In the genomic region with DNA sequence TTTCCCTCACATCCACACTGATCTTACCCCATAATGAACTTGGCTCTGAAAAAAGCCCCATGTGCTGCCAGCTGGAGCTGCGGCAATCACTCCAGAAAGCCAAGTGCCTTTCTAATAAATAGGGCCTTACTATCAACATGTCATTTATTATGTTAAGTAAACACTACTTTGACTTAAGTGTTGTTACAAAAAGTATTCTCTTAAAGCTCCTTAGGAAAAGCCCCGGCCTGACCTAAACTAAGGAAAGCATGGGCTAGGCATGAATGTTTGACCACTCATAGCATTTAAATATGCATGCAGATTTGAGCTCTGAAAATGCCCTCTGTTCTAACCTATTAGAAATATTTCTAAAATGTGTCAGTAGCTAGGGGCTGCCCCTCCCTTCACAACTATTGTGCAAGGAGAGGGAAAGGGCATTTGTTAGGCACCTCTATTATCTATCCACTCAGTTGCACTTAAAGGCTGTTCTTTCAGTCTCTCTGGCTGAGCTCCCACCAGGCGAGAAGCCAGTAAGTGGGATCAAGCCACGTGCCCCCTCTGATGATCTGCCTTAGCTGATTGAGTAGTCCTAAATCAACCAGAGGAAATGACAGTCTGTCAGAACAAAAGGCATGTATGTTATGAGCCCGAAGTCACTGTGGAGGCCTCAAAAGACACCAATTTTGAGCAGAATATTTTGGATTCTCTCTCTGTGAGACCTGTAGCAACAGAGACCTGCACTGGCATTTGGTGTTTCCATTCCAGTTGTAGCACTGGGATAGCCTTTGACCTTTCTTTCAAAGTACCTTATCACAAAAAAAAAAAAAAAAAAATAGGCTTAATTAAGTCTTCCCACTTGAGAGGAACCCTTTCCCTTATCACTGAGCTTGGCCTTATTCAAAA, we compare ENCODE assay signal across 8 cellular contexts.
DNase-seq lines count a peak whose midpoint lies in the region; ATAC-seq and TF ChIP-seq lines count a peak whose summit lies in the region.

No MANE protein-coding gene starts in this region.

- no peaks in the 10 kb centered on the region for H3K27me3 ChIP-seq in Caco-2 (replicated peaks; ENCODE audit: control insufficient read depth, insufficient read depth, low read length)
- no peaks in the 10 kb centered on the region for H3K27me3 ChIP-seq in Peyer's patch

- no TSS peak for BruUV-seq in Caco-2 (replicated peaks; lab: Mats Ljungman, UMichigan)

- intact Hi-C loops in Caco-2 (cut with micrococcal nuclease; ENCODE audit: unreplicated experiment): loop anchor here (5.0 kb wide), 1 partner anchor 76 kb away; a partner anchor contains a TSS

- H3K4me3 Mint-ChIP-seq in Caco-2 (ENCODE audit: unreplicated experiment) (no peak overlapping the region), nephron (no peak overlapping the region)

- CTCF ChIA-PET in Caco-2 (lab: Charles Lee): interaction anchor here (1.1 kb wide), 1 partner anchor 694 kb away, joined by 3 read pairs; no protein-coding TSS in a partner anchor

- ATAC-seq in GM21529 (IDR thresholded peaks at IDR 0.05; ENCODE audit: unreplicated experiment) (no peak), HG03175 (IDR thresholded peaks at IDR 0.05; ENCODE audit: unreplicated experiment) (no peak)

- peak overlapping the region; percentile 55 for H3K27ac Mint-ChIP-seq in Caco-2 (ENCODE audit: unreplicated experiment)
- peak overlapping the region; percentile 26 to 87 (median 37) for H3K27ac Mint-ChIP-seq in nephron

- TF ChIP-seq POLR2A in Peyer's patch (IDR thresholded peaks at IDR 0.05): no peak

- no peaks in the 10 kb centered on the region for H3K36me3 Mint-ChIP-seq in Caco-2 (ENCODE audit: insufficient read depth, unreplicated experiment)
- H3K36me3 Mint-ChIP-seq in nephron (ENCODE audit: low read depth): peaks cover 48% of the 10 kb centered on the region

- H3K4me1 ChIP-seq in Caco-2 (peaks cover 15% of the 10 kb centered on the region), Peyer's patch (peaks cover 0 to 12% (median 0%) of the 10 kb centered on the region in 4 donors)

- TF ChIP-seq CTCF in Caco-2 (IDR thresholded peaks at IDR 0.05; ENCODE audit: insufficient read depth in 1 of 2, low read depth in 1 of 2, low read length in 1 of 2, severe bottlenecking in 1 of 2, unreplicated experiment in 1 of 2) (no peak), nephron (IDR thresholded peaks at IDR 0.05; ENCODE audit: unreplicated experiment in 3 of 3) (no peak), Peyer's patch (IDR thresholded peaks at IDR 0.05) (no peak)

- H3K9me3 ChIP-seq in Caco-2: no peaks in the 10 kb centered on the region
- no peaks in the 10 kb centered on the region for H3K9me3 ChIP-seq in Peyer's patch

- peak; percentile 29 to 45 for DNase-seq in Caco-2
- DNase-seq in NCI-H2107 (lab: John Stamatoyannopoulos, UW): peak; percentile 12
- DNase-seq in dermis blood vessel endothelial cell: peak; percentile 67
- no peak for DNase-seq in Peyer's patch
- DNase-seq in NOMO-1 treated with dmso at 0.1 percent for 144 hours (lab: John Stamatoyannopoulos, UW; ENCODE audit: unreplicated experiment): no peak

- H3K27me3 Mint-ChIP-seq in Caco-2 (ENCODE audit: insufficient read depth, unreplicated experiment) (no peaks in the 10 kb centered on the region), nephron (ENCODE audit: low read depth) (no peaks in the 10 kb centered on the region)

- H3K27ac ChIP-seq in Peyer's patch: peak overlapping the region in 1 of 4 donors; percentile 3

- POLR2A ChIA-PET in Caco-2 (lab: Charles Lee): no interaction called here

- H3K4me3 ChIP-seq in Caco-2 (ENCODE audit: low read depth, low read length): no peak overlapping the region
- H3K4me3 ChIP-seq in Peyer's patch: no peak overlapping the region

- peaks cover 17% of the 10 kb centered on the region for H3K4me1 Mint-ChIP-seq in Caco-2 (ENCODE audit: low read depth, unreplicated experiment)
- peaks cover 30% of the 10 kb centered on the region for H3K4me1 Mint-ChIP-seq in nephron

- H3K9me3 Mint-ChIP-seq in Caco-2 (ENCODE audit: unreplicated experiment) (no peaks in the 10 kb centered on the region), nephron (no peaks in the 10 kb centered on the region)

- H3K36me3 ChIP-seq in Caco-2 (ENCODE audit: control insufficient read depth, insufficient read depth, low read length) (no peaks in the 10 kb centered on the region), Peyer's patch (peaks cover 0 to 15% (median 0%) of the 10 kb centered on the region in 3 donors)

Comparison
In these comparisons a context has a peak if more than half of its experiments do, and no peak if none do; other contexts are left out.
1. DNase-seq: peak in Caco-2 (2 of 2), NCI-H2107 (single experiment) and dermis blood vessel endothelial cell (single experiment); none in Peyer's patch (0 of 3) and NOMO-1 treated with dmso at 0.1 percent for 144 hours (single experiment).